24 cellular contexts compared by ENCODE assay signal in the genomic region with DNA sequence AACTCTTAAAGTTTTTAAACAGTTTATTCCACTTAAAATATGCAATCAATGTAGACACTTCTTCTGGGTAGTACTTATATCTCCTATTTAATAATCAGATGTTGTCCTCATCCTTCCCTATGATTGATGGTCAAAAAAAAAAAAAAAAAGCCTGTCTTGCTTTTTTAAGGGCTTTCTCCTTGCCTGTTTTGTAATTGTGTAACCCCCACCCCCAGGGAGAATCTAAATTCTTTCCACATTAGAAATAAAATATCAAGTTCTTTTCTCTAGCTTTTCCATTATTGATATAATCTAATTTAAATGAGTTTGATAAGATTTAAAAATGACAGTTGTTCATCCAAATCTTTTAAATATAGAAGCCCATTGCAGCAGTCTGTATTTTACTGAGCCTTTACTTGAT.
"Had no signal": no experiment of that assay in that cellular context is flagged by ENCODE, and none has a peak within 500 bp of the region (broad histone marks: within the 10 kb centered on the region; RNA-seq: fewer than 3 reads in every experiment).

No MANE protein-coding gene starts in this region.

- H3K27me3 Mint-ChIP-seq: activated CD4-positive, alpha-beta memory T cell treated with anti-CD3 and anti-CD28 coated beads, Interleukin-2, amount 10 ng/mL, durations not matched to agents 7 days and 5 days; activated naive CD8-positive, alpha-beta T cell; activated T-helper 17 cell treated with anti-CD3 and anti-CD28 coated beads, Interleukin-2, amount 50 U/mL, for 72 hours had no signal

- H3K4me3 Mint-ChIP-seq: activated CD4-positive, alpha-beta memory T cell treated with anti-CD3 and anti-CD28 coated beads, Interleukin-2, amount 10 ng/mL, durations not matched to agents 7 days and 5 days; activated CD4-positive, alpha-beta T cell treated with anti-CD3 and anti-CD28 coated beads for 36 hours; activated naive CD4-positive, alpha-beta T cell treated with anti-CD3 and anti-CD28 coated beads for 36 hours; activated naive CD8-positive, alpha-beta T cell; activated T-helper 17 cell treated with anti-CD3 and anti-CD28 coated beads, Interleukin-2, amount 50 U/mL, for 72 hours had no signal

- H3K27me3 ChIP-seq: breast epithelium, Peyer's patch, SJCRH30 had no signal

- H3K27ac ChIP-seq: breast epithelium, Peyer's patch, RWPE1, SJCRH30, WERI-Rb-1 had no signal

- H3K4me1 Mint-ChIP-seq: activated CD4-positive, alpha-beta memory T cell treated with anti-CD3 and anti-CD28 coated beads, Interleukin-2, amount 10 ng/mL, durations not matched to agents 7 days and 5 days; activated CD4-positive, alpha-beta T cell treated with anti-CD3 and anti-CD28 coated beads for 36 hours; activated T-helper 17 cell treated with anti-CD3 and anti-CD28 coated beads, Interleukin-2, amount 50 U/mL, for 72 hours had no signal

- H3K9me3 Mint-ChIP-seq: activated CD4-positive, alpha-beta memory T cell treated with anti-CD3 and anti-CD28 coated beads, Interleukin-2, amount 10 ng/mL, durations not matched to agents 7 days and 5 days; activated naive CD4-positive, alpha-beta T cell treated with anti-CD3 and anti-CD28 coated beads for 36 hours had no signal

- H3K27ac Mint-ChIP-seq: activated CD4-positive, alpha-beta memory T cell treated with anti-CD3 and anti-CD28 coated beads, Interleukin-2, amount 10 ng/mL, durations not matched to agents 7 days and 5 days; activated CD4-positive, alpha-beta T cell treated with anti-CD3 and anti-CD28 coated beads for 36 hours; activated naive CD4-positive, alpha-beta T cell treated with anti-CD3 and anti-CD28 coated beads for 36 hours; activated naive CD8-positive, alpha-beta T cell; activated T-helper 17 cell treated with anti-CD3 and anti-CD28 coated beads, Interleukin-2, amount 50 U/mL, for 72 hours had no signal

- DNase-seq: activated CD4-positive, alpha-beta memory T cell treated with anti-CD3 and anti-CD28 coated beads, Interleukin-2, amount 10 ng/mL, durations not matched to agents 7 days and 5 days; activated CD4-positive, alpha-beta T cell treated with anti-CD3 and anti-CD28 coated beads for 36 hours; activated CD4-positive, alpha-beta T cell treated with anti-CD3 and anti-CD28 coated beads, Interleukin-2, amount 50 U/mL, for 1 hour; activated gamma-delta T cell; activated naive CD4-positive, alpha-beta T cell treated with anti-CD3 and anti-CD28 coated beads for 36 hours; activated T-cell treated with anti-CD3 and anti-CD28 coated beads for 4 hours; activated T-cell treated with anti-CD3 and anti-CD28 coated beads, Interleukin-2, amount 50 U/mL, for 48 hours; KG1; NCI-H1048; NCI-H146; NCI-H187 treated with DMSO at 0.1 percent for 48 hours; NCI-H2081 treated with DMSO at 0.1 percent for 48 hours; NCI-H446; NCI-H524; Peyer's patch; Right ventricle myocardium superior; SJCRH30; SK-N-SH; T-helper 1 cell; WERI-Rb-1 had no signal

- H3K4me1 ChIP-seq: breast epithelium, Peyer's patch, SJCRH30 had no signal

- H3K9ac ChIP-seq: SK-N-SH had no signal

- H3K4me2 ChIP-seq: SK-N-SH had no signal

- H3K9me3 ChIP-seq: breast epithelium, Peyer's patch, SJCRH30, SK-N-SH had no signal

- H3K4me3 ChIP-seq: breast epithelium, Peyer's patch, SJCRH30 had no signal

- ATAC-seq: activated CD4-positive, alpha-beta T cell treated with anti-CD3 and anti-CD28 coated beads for 36 hours; activated T-helper 17 cell treated with anti-CD3 and anti-CD28 coated beads, Interleukin-2, amount 50 U/mL, for 72 hours had no signal

- H3K36me3 Mint-ChIP-seq: activated naive CD8-positive, alpha-beta T cell had no signal

- H3K36me3 ChIP-seq: breast epithelium, Peyer's patch, SJCRH30, WERI-Rb-1 had no signal
